Comparison of ENCODE assay signal across 33 cellular contexts in genomic region chr14:87286826-87287225, GRCh38.
"Had no signal": no experiment of that assay in that cellular context is flagged by ENCODE, and none has a peak within 500 bp of the region (broad histone marks: within the 10 kb centered on the region; RNA-seq: fewer than 3 reads in every experiment).

No MANE protein-coding gene starts in this region.

- ATAC-seq: activated CD8-positive, alpha-beta T cell treated with anti-CD3 and anti-CD28 coated beads for 36 hours; activated naive CD8-positive, alpha-beta T cell treated with anti-CD3 and anti-CD28 coated beads, Interleukin-2, amount 50 U/mL, for 24 hours had no signal

- DNase-seq: activated B cell treated with CpG ODN at 0.5 μM for 24 hours; activated CD4-positive, alpha-beta memory T cell treated with anti-CD3 and anti-CD28 coated beads for 36 hours; activated CD4-positive, alpha-beta T cell treated with anti-CD3 and anti-CD28 coated beads for 4 hours; activated CD4-positive, alpha-beta T cell treated with anti-CD3 and anti-CD28 coated beads, Interleukin-2, amount 10 ng/mL, durations not matched to agents 24 days and 14 days; activated CD4-positive, alpha-beta T cell treated with anti-CD3 and anti-CD28 coated beads, Interleukin-2, amount 50 U/mL, for 1 hour; activated CD4-positive, alpha-beta T cell treated with anti-CD3 and anti-CD28 coated beads, Interleukin-2, amount 50 U/mL, for 4 hours; activated CD4-positive, CD25-positive, alpha-beta regulatory T cell treated with anti-CD3 and anti-CD28 coated beads, Interleukin-2, amount 50 U/mL, for 72 hours; activated CD8-positive, alpha-beta memory T cell treated with anti-CD3 and anti-CD28 coated beads, Interleukin-2, amount 50 U/mL, for 4 hours; activated CD8-positive, alpha-beta T cell treated with anti-CD3 and anti-CD28 coated beads for 36 hours; activated effector memory CD4-positive, alpha-beta T cell treated with Interleukin-2 at 50 U/mL for 16 hours; activated gamma-delta T cell; activated naive CD4-positive, alpha-beta T cell treated with anti-CD3 and anti-CD28 coated beads, Interleukin-2, amount 10 ng/mL, durations not matched to agents 7 days and 5 days; activated naive CD4-positive, alpha-beta T cell treated with Interleukin-2 at 50 U/mL for 16 hours; activated naive CD8-positive, alpha-beta T cell treated with anti-CD3 and anti-CD28 coated beads, Interleukin-2, amount 10 ng/mL, durations not matched to agents 7 days and 5 days; activated naive CD8-positive, alpha-beta T cell treated with anti-CD3 and anti-CD28 coated beads, Interleukin-2, amount 50 U/mL, for 24 hours; activated T-cell treated with anti-CD3 and anti-CD28 coated beads for 4 hours; activated T-cell treated with anti-CD3 and anti-CD28 coated beads, Interleukin-2, amount 50 U/mL, for 1 hour; activated T-cell treated with anti-CD3 and anti-CD28 coated beads, Interleukin-2, amount 50 U/mL, for 48 hours; amygdala; anterior cingulate cortex; central memory CD4-positive, alpha-beta T cell; SW 1271; T-helper 1 cell; T-helper 2 cell; T-helper 9 cell had no signal

- H3K36me3 ChIP-seq: ascending aorta had no signal

- H3K4me1 ChIP-seq: ascending aorta had no signal

- FAIRE-seq: TTC549 had no signal

- H3K27me3 Mint-ChIP-seq: activated B cell treated with CpG ODN at 0.5 μM for 24 hours; activated CD4-positive, alpha-beta memory T cell treated with anti-CD3 and anti-CD28 coated beads for 36 hours; activated CD4-positive, alpha-beta T cell treated with anti-CD3 and anti-CD28 coated beads, Interleukin-2, amount 10 ng/mL, durations not matched to agents 24 days and 14 days; activated CD8-positive, alpha-beta T cell treated with anti-CD3 and anti-CD28 coated beads for 36 hours; activated naive CD4-positive, alpha-beta T cell treated with anti-CD3 and anti-CD28 coated beads, Interleukin-2, amount 10 ng/mL, durations not matched to agents 7 days and 5 days; activated naive CD4-positive, alpha-beta T cell treated with anti-CD3 and anti-CD28 coated beads, Interleukin-2, amount 50 U/mL, for 24 hours; activated naive CD8-positive, alpha-beta T cell; activated naive CD8-positive, alpha-beta T cell treated with anti-CD3 and anti-CD28 coated beads, Interleukin-2, amount 10 ng/mL, durations not matched to agents 7 days and 5 days; activated naive CD8-positive, alpha-beta T cell treated with anti-CD3 and anti-CD28 coated beads, Interleukin-2, amount 50 U/mL, for 24 hours; brain had no signal

- H3K9me3 ChIP-seq: ascending aorta had no signal

- H3K27ac ChIP-seq: ascending aorta, VCaP had no signal

- H3K27me3 ChIP-seq: ascending aorta had no signal

- H3K36me3 Mint-ChIP-seq: activated CD4-positive, alpha-beta memory T cell treated with anti-CD3 and anti-CD28 coated beads for 36 hours; activated naive CD4-positive, alpha-beta T cell treated with anti-CD3 and anti-CD28 coated beads, Interleukin-2, amount 10 ng/mL, durations not matched to agents 7 days and 5 days; activated naive CD4-positive, alpha-beta T cell treated with anti-CD3 and anti-CD28 coated beads, Interleukin-2, amount 50 U/mL, for 24 hours; activated naive CD8-positive, alpha-beta T cell; activated naive CD8-positive, alpha-beta T cell treated with anti-CD3 and anti-CD28 coated beads, Interleukin-2, amount 10 ng/mL, durations not matched to agents 7 days and 5 days; brain had no signal

- H3K9me3 Mint-ChIP-seq: activated naive CD8-positive, alpha-beta T cell treated with anti-CD3 and anti-CD28 coated beads, Interleukin-2, amount 10 ng/mL, durations not matched to agents 7 days and 5 days had no signal

- H3K4me1 Mint-ChIP-seq: activated B cell treated with CpG ODN at 0.5 μM for 24 hours; activated CD4-positive, alpha-beta T cell treated with anti-CD3 and anti-CD28 coated beads, Interleukin-2, amount 10 ng/mL, durations not matched to agents 24 days and 14 days; activated naive CD4-positive, alpha-beta T cell treated with anti-CD3 and anti-CD28 coated beads, Interleukin-2, amount 10 ng/mL, durations not matched to agents 7 days and 5 days; activated naive CD4-positive, alpha-beta T cell treated with anti-CD3 and anti-CD28 coated beads, Interleukin-2, amount 50 U/mL, for 24 hours; activated naive CD8-positive, alpha-beta T cell treated with anti-CD3 and anti-CD28 coated beads, Interleukin-2, amount 10 ng/mL, durations not matched to agents 7 days and 5 days; activated naive CD8-positive, alpha-beta T cell treated with anti-CD3 and anti-CD28 coated beads, Interleukin-2, amount 50 U/mL, for 24 hours had no signal

- H3K4me3 ChIP-seq: ascending aorta had no signal

- H3K4me3 Mint-ChIP-seq: activated B cell treated with CpG ODN at 0.5 μM for 24 hours; activated CD4-positive, alpha-beta memory T cell treated with anti-CD3 and anti-CD28 coated beads for 36 hours; activated CD4-positive, alpha-beta T cell treated with anti-CD3 and anti-CD28 coated beads, Interleukin-2, amount 10 ng/mL, durations not matched to agents 24 days and 14 days; activated CD8-positive, alpha-beta T cell treated with anti-CD3 and anti-CD28 coated beads for 36 hours; activated naive CD4-positive, alpha-beta T cell treated with anti-CD3 and anti-CD28 coated beads, Interleukin-2, amount 10 ng/mL, durations not matched to agents 7 days and 5 days; activated naive CD4-positive, alpha-beta T cell treated with anti-CD3 and anti-CD28 coated beads, Interleukin-2, amount 50 U/mL, for 24 hours; activated naive CD8-positive, alpha-beta T cell; activated naive CD8-positive, alpha-beta T cell treated with anti-CD3 and anti-CD28 coated beads, Interleukin-2, amount 10 ng/mL, durations not matched to agents 7 days and 5 days; activated naive CD8-positive, alpha-beta T cell treated with anti-CD3 and anti-CD28 coated beads, Interleukin-2, amount 50 U/mL, for 24 hours; brain; T-helper 1 cell treated with Interleukin-12 subunit alpha and Interleukin-12 subunit beta and Interleukin-4 antibody, amounts not matched to agents 30 μg/mL and 1 μg/mL, for 36 hours; T-helper 2 cell treated with Interferon-gamma antibody and Interleukin-4, amounts not matched to agents 5 μg/mL and 100 μg/mL, for 36 hours had no signal
